In the genomic region with DNA sequence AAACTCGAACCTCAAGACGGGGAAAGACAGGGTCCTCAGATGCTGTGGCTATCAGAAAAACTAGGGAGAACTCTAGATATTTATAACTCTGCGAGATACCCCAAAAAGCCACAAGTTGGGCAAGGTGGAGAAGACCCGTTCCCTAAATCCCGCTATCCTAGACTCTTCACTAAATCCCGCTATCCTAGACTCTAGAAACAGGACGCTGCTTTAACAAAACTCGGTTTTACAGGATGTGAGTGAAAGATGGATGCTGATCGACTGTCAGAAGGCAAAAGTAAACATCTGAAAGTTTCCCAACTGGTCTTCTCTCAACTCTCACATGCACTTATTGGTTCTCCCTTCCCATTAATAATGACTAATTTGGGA, we compare ENCODE assay signal across 11 cellular contexts. TPM values are rescaled to one million over a fixed set of nuclear protein-coding genes. Genes with fewer than 3 reads are reported as not detected.
DNase-seq lines count a peak whose midpoint lies in the region; ATAC-seq, FAIRE-seq and TF ChIP-seq lines count a peak whose summit lies in the region.
"Had no signal": no experiment of that assay in that cellular context is flagged by ENCODE, and none has a peak within 500 bp of the region (broad histone marks: within the 10 kb centered on the region; RNA-seq: fewer than 3 reads in every experiment).

No MANE protein-coding gene starts in this region.

- H3K9me3 ChIP-seq in mesodermal cell (ENCODE audit: control insufficient read depth, low read length) (no peaks in the 10 kb centered on the region), small intestine (ENCODE audit: control insufficient read depth, low read depth) (no peaks in the 10 kb centered on the region)

- H3K36me3 Mint-ChIP-seq in Calu3 (ENCODE audit: insufficient read depth, unreplicated experiment), result peaks cover 24% of the 10 kb centered on the region
- H3K36me3 Mint-ChIP-seq in activated CD4-positive, alpha-beta memory T cell treated with anti-CD3 and anti-CD28 coated beads for 36 hours, result no peaks in the 10 kb centered on the region

- 60% methylated on average over 2 of the region's 9 CpGs; no CpG with 5 or more reads in 1 of the 2 experiments for WGBS in mesodermal cell (ENCODE audit: insufficient coverage in 2 of 2), 2 experiments
- 55 to 63% (median 60%) methylated on average over 9 of the region's 9 CpGs for WGBS in small intestine, 3 donors

- DNase-seq in Calu3 (no peak), head of caudate nucleus (no peak), small intestine (no peak)
- no peak for DNase-seq in activated CD4-positive, alpha-beta memory T cell treated with anti-CD3 and anti-CD28 coated beads for 36 hours
- DNase-seq: KG1, SIG-M5 had no signal

- H3K27ac ChIP-seq in 22Rv1 (peak overlapping the region; percentile 90), mesodermal cell (ENCODE audit: low read depth, low read length, severe bottlenecking) (no peak overlapping the region), small intestine (ENCODE audit: low read depth in 1 of 2, low read length in 1 of 2) (no peak overlapping the region)
- H3K27ac ChIP-seq: brain microvascular endothelial cell had no signal

- intact Hi-C loops in Calu3 (cut with micrococcal nuclease; ENCODE audit: unreplicated experiment) (loop anchor here (5.0 kb wide), 1 partner anchor 69 kb away; no protein-coding TSS in a partner anchor), head of caudate nucleus (cut with DNase I) (no loop called here)
- intact Hi-C loops in activated CD4-positive, alpha-beta memory T cell treated with anti-CD3 and anti-CD28 coated beads for 36 hours (cut with micrococcal nuclease), result loop anchor here (1.0 to 5.0 kb wide), 2 partner anchors 88 to 209 kb away; partner anchors contain the start of gene RBM41

- H3K27ac Mint-ChIP-seq in Calu3 (ENCODE audit: unreplicated experiment), result peak overlapping the region; percentile 85
- H3K27ac Mint-ChIP-seq in activated CD4-positive, alpha-beta memory T cell treated with anti-CD3 and anti-CD28 coated beads for 36 hours, result no peak overlapping the region

- TF ChIP-seq CTCF in 22Rv1 (IDR thresholded peaks at IDR 0.05), result no peak
- TF ChIP-seq CTCF in Calu3 (IDR thresholded peaks at IDR 0.05; ENCODE audit: unreplicated experiment), result no peak

- H3K9me3 Mint-ChIP-seq in Calu3 (ENCODE audit: low read depth, unreplicated experiment), result no peaks in the 10 kb centered on the region
- H3K9me3 Mint-ChIP-seq in activated CD4-positive, alpha-beta memory T cell treated with anti-CD3 and anti-CD28 coated beads for 36 hours, result no peaks in the 10 kb centered on the region

- no peaks in the 10 kb centered on the region for H3K27me3 Mint-ChIP-seq in Calu3 (ENCODE audit: unreplicated experiment)
- no peaks in the 10 kb centered on the region for H3K27me3 Mint-ChIP-seq in activated CD4-positive, alpha-beta memory T cell treated with anti-CD3 and anti-CD28 coated beads for 36 hours

- FAIRE-seq in small intestine (lab: Jason Lieb, UNC), result no peak

- no peaks in the 10 kb centered on the region for H3K36me3 ChIP-seq in mesodermal cell (ENCODE audit: control insufficient read depth, insufficient read depth, low read length)
- H3K36me3 ChIP-seq in small intestine (ENCODE audit: control insufficient read depth in 2 of 2, insufficient read depth in 2 of 2, low read length in 2 of 2), result no peaks in the 10 kb centered on the region
- H3K36me3 ChIP-seq: brain microvascular endothelial cell had no signal

- CTCF ChIA-PET in Calu3 (lab: Charles Lee), result interaction anchor here (1.2 kb wide), 1 partner anchor 51 kb away, joined by 4 read pairs; no protein-coding TSS in a partner anchor
- CTCF ChIA-PET in activated CD4-positive, alpha-beta memory T cell treated with anti-CD3 and anti-CD28 coated beads for 36 hours (lab: Charles Lee), result no interaction called here

- BruUV-seq in Calu3 (replicated peaks; lab: Mats Ljungman, UMichigan), result no TSS peak

- no peaks in the 10 kb centered on the region for H3K4me1 Mint-ChIP-seq in Calu3 (ENCODE audit: low read depth, unreplicated experiment)
- H3K4me1 Mint-ChIP-seq in activated CD4-positive, alpha-beta memory T cell treated with anti-CD3 and anti-CD28 coated beads for 36 hours (ENCODE audit: low read depth), result peaks cover 3% of the 10 kb centered on the region

- H3K27me3 ChIP-seq in small intestine (ENCODE audit: control insufficient read depth in 2 of 2, insufficient read depth in 2 of 2, low read length in 2 of 2), result no peaks in the 10 kb centered on the region
- H3K27me3 ChIP-seq: brain microvascular endothelial cell had no signal

- ATAC-seq in HG03135 (IDR thresholded peaks at IDR 0.05; ENCODE audit: unreplicated experiment), result no peak
- ATAC-seq in GM19463 (IDR thresholded peaks at IDR 0.05; ENCODE audit: unreplicated experiment), result no peak

- POLR2A ChIA-PET in activated CD4-positive, alpha-beta memory T cell treated with anti-CD3 and anti-CD28 coated beads for 36 hours (lab: Charles Lee), result interaction anchor here (1.5 kb wide), 1 partner anchor 88 kb away, joined by 3 read pairs; the partner anchor contains the start of gene RBM41

- H3K4me1 ChIP-seq in mesodermal cell (ENCODE audit: control insufficient read depth, insufficient read depth, low read length, poor library complexity, severe bottlenecking) (no peaks in the 10 kb centered on the region), small intestine (ENCODE audit: control insufficient read depth in 2 of 2, insufficient read depth in 1 of 2, low read depth in 1 of 2, low read length in 1 of 2) (no peaks in the 10 kb centered on the region)

- H3K4me3 Mint-ChIP-seq in Calu3 (ENCODE audit: low read depth, unreplicated experiment), result peak overlapping the region; percentile 83
- H3K4me3 Mint-ChIP-seq in activated CD4-positive, alpha-beta memory T cell treated with anti-CD3 and anti-CD28 coated beads for 36 hours, result peak overlapping the region; percentile 83

- H3K4me3 ChIP-seq in mesodermal cell (ENCODE audit: extremely low read depth, insufficient read depth, low read length, poor library complexity, severe bottlenecking) (peak overlapping the region; percentile 51), small intestine (ENCODE audit: low read depth in 1 of 2, low read length in 2 of 2) (no peak overlapping the region)

RNA-seq across cellular contexts. Expression of gene DNAAF6, which starts 0.3 kb away (rescaled TPM):
- not detected in 2 replicates for total RNA-seq in Calu3 (2022)
- not detected for total RNA-seq in activated CD4-positive, alpha-beta memory T cell treated with anti-CD3 and anti-CD28 coated beads for 36 hours
- polyA plus RNA-seq in mesodermal cell (2013, experiment 1 of 2), result 0.29 TPM
- polyA plus RNA-seq in mesodermal cell (2013, experiment 2 of 2), result not detected
- polyA plus RNA-seq in small intestine, result not detected

RNA-seq across cellular contexts. Expression of gene NUP62CL, which starts 0.4 kb away (rescaled TPM):
- total RNA-seq in Calu3 (2022), result 14.6 and 18.0 TPM in 2 replicates
- total RNA-seq in activated CD4-positive, alpha-beta memory T cell treated with anti-CD3 and anti-CD28 coated beads for 36 hours, result 1 to 10 TPM; 2.5 to 2.8 TPM
- 7.0 TPM for polyA plus RNA-seq in mesodermal cell (2013, experiment 1 of 2)
- 4.4 TPM for polyA plus RNA-seq in mesodermal cell (2013, experiment 2 of 2)
- polyA plus RNA-seq in small intestine, result 1 to 10 TPM; 1.6 to 4.1 (median 2.7) TPM
